In the genomic region with DNA sequence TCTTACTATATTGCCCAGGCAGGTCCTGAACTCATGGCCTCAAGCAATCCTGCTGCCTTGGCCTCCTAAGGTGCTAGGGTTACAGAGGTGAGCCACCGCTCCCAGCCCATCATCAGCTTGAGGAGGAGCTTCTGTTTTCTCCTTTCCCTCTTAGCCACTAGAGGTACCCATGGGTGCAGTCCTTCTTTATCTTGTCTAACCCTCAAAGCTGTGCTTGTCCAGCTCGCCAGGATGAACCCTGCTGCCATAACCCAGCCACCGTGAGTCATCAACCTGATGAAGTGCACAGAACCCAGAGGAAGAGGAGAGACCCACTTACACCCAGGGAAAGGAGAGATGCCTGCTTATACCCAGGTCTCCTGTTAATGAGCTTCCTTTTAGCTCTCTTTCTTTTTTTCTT, we compare ENCODE assay signal across 25 cellular contexts.
DNase-seq lines count a peak whose midpoint lies in the region; ATAC-seq and TF ChIP-seq lines count a peak whose summit lies in the region.
"Had no signal": no experiment of that assay in that cellular context is flagged by ENCODE, and none has a peak within 500 bp of the region (broad histone marks: within the 10 kb centered on the region; RNA-seq: fewer than 3 reads in every experiment).

No MANE protein-coding gene starts in this region.

- TF ChIP-seq RAD21 in SK-N-SH (IDR thresholded peaks at IDR 0.05; ENCODE audit: low read length), result no peak

- no peak overlapping the region for H3K27ac Mint-ChIP-seq in WTC11
- H3K27ac Mint-ChIP-seq: activated CD4-positive, alpha-beta T cell treated with anti-CD3 and anti-CD28 coated beads for 36 hours; activated naive CD4-positive, alpha-beta T cell treated with anti-CD3 and anti-CD28 coated beads for 36 hours; activated T-cell treated with anti-CD3 and anti-CD28 coated beads, Interleukin-2, amount 50 U/mL, for 72 hours had no signal

- peak; percentile 51; the same call in 2 of the 3 replicates for ATAC-seq in SK-N-SH treated with all-trans-retinoic acid at 6 μM for 48 hours
- ATAC-seq in HG02884 (IDR thresholded peaks at IDR 0.05; ENCODE audit: unreplicated experiment), result no peak
- ATAC-seq in GM18511 (IDR thresholded peaks at IDR 0.05; ENCODE audit: unreplicated experiment), result no peak
- ATAC-seq in WTC11, result no peak
- ATAC-seq: activated CD4-positive, alpha-beta T cell treated with anti-CD3 and anti-CD28 coated beads for 36 hours; activated T-cell treated with anti-CD3 and anti-CD28 coated beads, Interleukin-2, amount 50 U/mL, for 72 hours; left ventricle myocardium superior; sciatic nerve had no signal

- H3K36me3 ChIP-seq in SK-N-SH (replicated peaks in 1 of 2; ENCODE audit: control insufficient read depth in 1 of 2, insufficient read depth in 2 of 2, low read length in 1 of 2) (no peaks in the 10 kb centered on the region), MG63 (no peaks in the 10 kb centered on the region), thyroid gland (no peaks in the 10 kb centered on the region)
- H3K36me3 ChIP-seq: ascending aorta; BLaER1 treated with 17β-estradiol and CSF1 and Interleukin-3, amounts not matched to agents 10 nM and 100 nM; stomach; upper lobe of left lung had no signal

- H3K9me3 Mint-ChIP-seq in WTC11, result no peaks in the 10 kb centered on the region
- H3K9me3 Mint-ChIP-seq: activated naive CD4-positive, alpha-beta T cell treated with anti-CD3 and anti-CD28 coated beads for 36 hours; activated T-cell treated with anti-CD3 and anti-CD28 coated beads, Interleukin-2, amount 50 U/mL, for 72 hours had no signal

- intact Hi-C loops in thyroid gland (cut with DNase I), result no loop called here

- peaks cover 6% of the 10 kb centered on the region for H3K4me1 Mint-ChIP-seq in WTC11

- no peaks in the 10 kb centered on the region for H3F3A ChIP-seq in SK-N-SH (replicated peaks; ENCODE audit: insufficient read depth)

- H3K9me2 ChIP-seq in SK-N-SH, result no peaks in the 10 kb centered on the region

- H3K9ac ChIP-seq in SK-N-SH, result no peak overlapping the region
- H3K9ac ChIP-seq: BLaER1 treated with 17β-estradiol and CSF1 and Interleukin-3, amounts not matched to agents 10 nM and 100 nM had no signal

- DNase-seq in SK-N-SH, result no peak
- peak; percentile 31 for DNase-seq in MG63
- no peak for DNase-seq in astrocyte of the cerebellum (ENCODE audit: low read depth)
- no peak for DNase-seq in thyroid gland
- DNase-seq in WTC11 (ENCODE audit: low spot score), result no peak
- DNase-seq: activated CD4-positive, alpha-beta T cell treated with anti-CD3 and anti-CD28 coated beads for 36 hours; activated CD8-positive, alpha-beta memory T cell treated with anti-CD3 and anti-CD28 coated beads for 24 hours; activated naive CD4-positive, alpha-beta T cell treated with anti-CD3 and anti-CD28 coated beads for 36 hours; activated T-cell treated with anti-CD3 and anti-CD28 coated beads, Interleukin-2, amount 50 U/mL, for 72 hours; Calu3; erythroblast; foreskin melanocyte; hippocampal formation; left ventricle myocardium superior; NCI-H146; NCI-H526 treated with DMSO at 0.1 percent for 48 hours; Right ventricle myocardium superior; stomach had no signal

- WGBS in SK-N-SH (ENCODE audit: low lambda C conversion rate), result 86% methylated on average over 3 of the region's 3 CpGs
- 95 to 97% methylated on average over 3 of the region's 3 CpGs for WGBS in thyroid gland, 2 donors

- H2AFZ ChIP-seq in SK-N-SH (ENCODE audit: low read depth), result no peak overlapping the region

- TF ChIP-seq POLR2A in thyroid gland (IDR thresholded peaks at IDR 0.05), result no peak

- in situ Hi-C loops in astrocyte of the cerebellum (cut with HindIII; ENCODE audit: low sequenced_read_pairs), result no loop called here

- CTCF ChIA-PET in SK-N-SH (lab: Yijun Ruan, JAX) (interaction anchor here (1.3 kb wide), 1 partner anchor 38 kb away, joined by 5 read pairs; no protein-coding TSS in a partner anchor), WTC11 (lab: Charles Lee) (interaction anchor here (1.8 kb wide), 1 partner anchor 38 kb away, joined by 7 read pairs; no protein-coding TSS in a partner anchor)

- no peaks in the 10 kb centered on the region for H3K79me2 ChIP-seq in SK-N-SH (ENCODE audit: insufficient read depth)

- H3K27me3 Mint-ChIP-seq in WTC11 (ENCODE audit: low read depth), result no peaks in the 10 kb centered on the region
- H3K27me3 Mint-ChIP-seq: activated CD4-positive, alpha-beta T cell treated with anti-CD3 and anti-CD28 coated beads for 36 hours had no signal

- no peak for TF ChIP-seq CTCF in SK-N-SH (IDR thresholded peaks at IDR 0.05)
- peak; percentile 4 for TF ChIP-seq CTCF in astrocyte of the cerebellum (IDR thresholded peaks at IDR 0.05; ENCODE audit: low read depth, low read length, missing control alignments)
- TF ChIP-seq CTCF in thyroid gland (IDR thresholded peaks at IDR 0.05), result no peak
- no peak for TF ChIP-seq CTCF in WTC11 (IDR thresholded peaks at IDR 0.05)

- H3K27me3 ChIP-seq in SK-N-SH (ENCODE audit: insufficient read depth), result no peaks in the 10 kb centered on the region
- H3K27me3 ChIP-seq in MG63, result no peaks in the 10 kb centered on the region
- no peaks in the 10 kb centered on the region for H3K27me3 ChIP-seq in thyroid gland
- H3K27me3 ChIP-seq: ascending aorta; BLaER1 treated with 17β-estradiol and CSF1 and Interleukin-3, amounts not matched to agents 10 nM and 100 nM; stomach; upper lobe of left lung had no signal

- H3K4me3 Mint-ChIP-seq in WTC11, result no peak overlapping the region
- H3K4me3 Mint-ChIP-seq: activated CD4-positive, alpha-beta T cell treated with anti-CD3 and anti-CD28 coated beads for 36 hours; activated naive CD4-positive, alpha-beta T cell treated with anti-CD3 and anti-CD28 coated beads for 36 hours; activated T-cell treated with anti-CD3 and anti-CD28 coated beads, Interleukin-2, amount 50 U/mL, for 72 hours had no signal

- H3K36me3 Mint-ChIP-seq in WTC11, result no peaks in the 10 kb centered on the region

- H3K4me3 ChIP-seq in SK-N-SH (ENCODE audit: low read depth in 2 of 2, low read length in 1 of 2) (no peak overlapping the region), MG63 (no peak overlapping the region), astrocyte of the cerebellum (ENCODE audit: low read depth, low read length) (no peak overlapping the region), thyroid gland (replicated peaks in 1 of 3) (no peak overlapping the region)
- H3K4me3 ChIP-seq: ascending aorta; BLaER1 treated with 17β-estradiol and CSF1 and Interleukin-3, amounts not matched to agents 10 nM and 100 nM; stomach; upper lobe of left lung had no signal

- H3K9me3 ChIP-seq in SK-N-SH, result no peaks in the 10 kb centered on the region
- no peaks in the 10 kb centered on the region for H3K9me3 ChIP-seq in MG63
- H3K9me3 ChIP-seq in thyroid gland, result no peaks in the 10 kb centered on the region
- H3K9me3 ChIP-seq: ascending aorta; BLaER1 treated with 17β-estradiol and CSF1 and Interleukin-3, amounts not matched to agents 10 nM and 100 nM; stomach; upper lobe of left lung had no signal

- H3K4me1 ChIP-seq in SK-N-SH (ENCODE audit: control insufficient read depth in 1 of 2, insufficient read depth in 2 of 2, low read depth in 1 of 2, low read length in 1 of 2) (no peaks in the 10 kb centered on the region), thyroid gland (peaks cover 27 to 31% of the 10 kb centered on the region in 2 donors)
- H3K4me1 ChIP-seq: ascending aorta, stomach had no signal

- TF ChIP-seq EP300 in SK-N-SH (IDR thresholded peaks at IDR 0.05; ENCODE audit: borderline replicate concordance in 1 of 2, low read depth in 1 of 2, low read length in 1 of 2), result no peak

- H3K27ac ChIP-seq in SK-N-SH (ENCODE audit: low read depth in 2 of 2, low read length in 1 of 2), result no peak overlapping the region
- H3K27ac ChIP-seq in thyroid gland, result peak overlapping the region in 2 of 3 donors; percentile 92 to 94
- H3K27ac ChIP-seq: ascending aorta; BLaER1 treated with 17β-estradiol and CSF1 and Interleukin-3, amounts not matched to agents 10 nM and 100 nM; stomach had no signal

- H4K20me1 ChIP-seq in SK-N-SH (ENCODE audit: insufficient read depth), result no peaks in the 10 kb centered on the region
- H4K20me1 ChIP-seq: BLaER1 treated with 17β-estradiol and CSF1 and Interleukin-3, amounts not matched to agents 10 nM and 100 nM had no signal

- POLR2A ChIA-PET in SK-N-SH (lab: Yijun Ruan, JAX) (no interaction called here), WTC11 (lab: Charles Lee) (no interaction called here)

- no peak overlapping the region for H3K4me2 ChIP-seq in SK-N-SH
- H3K4me2 ChIP-seq: BLaER1 treated with 17β-estradiol and CSF1 and Interleukin-3, amounts not matched to agents 10 nM and 100 nM had no signal

TF ChIP-seq in SK-N-SH treated with all-trans-retinoic acid at 6 μM for 48 hours, 23 proteins besides CTCF, POLR2A, EP300 and RAD21 (continues in another document):
- TF ChIP-seq OSR1 (CRISPR knock-in tag; IDR thresholded peaks at IDR 0.05) (no peak), CSDC2 (CRISPR knock-in tag; IDR thresholded peaks at IDR 0.05) (no peak), ZNF8 (CRISPR knock-in tag; IDR thresholded peaks at IDR 0.05) (no peak), TOX (CRISPR knock-in tag; IDR thresholded peaks at IDR 0.05; ENCODE audit: borderline replicate concordance) (no peak), PPARA (CRISPR knock-in tag; IDR thresholded peaks at IDR 0.05; ENCODE audit: borderline replicate concordance) (no peak), BACH2 (CRISPR knock-in tag; IDR thresholded peaks at IDR 0.05; ENCODE audit: borderline replicate concordance) (no peak), ZFP30 (CRISPR knock-in tag; IDR thresholded peaks at IDR 0.05) (no peak)

TF ChIP-seq in SK-N-SH, 30 proteins besides CTCF, POLR2A, EP300 and RAD21 (continues in another document):
- TF ChIP-seq, protein P1, sequence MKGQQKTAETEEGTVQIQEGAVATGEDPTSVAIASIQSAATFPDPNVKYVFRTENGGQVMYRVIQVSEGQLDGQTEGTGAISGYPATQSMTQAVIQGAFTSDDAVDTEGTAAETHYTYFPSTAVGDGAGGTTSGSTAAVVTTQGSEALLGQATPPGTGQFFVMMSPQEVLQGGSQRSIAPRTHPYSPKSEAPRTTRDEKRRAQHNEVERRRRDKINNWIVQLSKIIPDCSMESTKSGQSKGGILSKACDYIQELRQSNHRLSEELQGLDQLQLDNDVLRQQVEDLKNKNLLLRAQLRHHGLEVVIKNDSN (IDR thresholded peaks at IDR 0.05; ENCODE audit: borderline replicate concordance, low read depth), result no peak
- TF ChIP-seq JUND (IDR thresholded peaks at IDR 0.05), result no peak
- no peak for TF ChIP-seq SMC3 (IDR thresholded peaks at IDR 0.05; ENCODE audit: low read depth, low read length)

TF ChIP-seq in WTC11, 78 proteins besides CTCF, POLR2A, EP300 and RAD21:
- TF ChIP-seq CREM (CRISPR knock-in tag; IDR thresholded peaks at IDR 0.05) (no peak), GRHL2 (CRISPR knock-in tag; IDR thresholded peaks at IDR 0.05; ENCODE audit: insufficient replicate concordance, severe bottlenecking) (no peak), NR1H2 (CRISPR knock-in tag; IDR thresholded peaks at IDR 0.05) (no peak), ZNF416 (CRISPR knock-in tag; IDR thresholded peaks at IDR 0.05) (no peak)

Comparison
In these comparisons a context has a peak if more than half of its experiments do, and no peak if none do; other contexts are left out.
1. H3K27ac ChIP-seq: peak in thyroid gland (2 of 3); none in SK-N-SH (0 of 2).